25 cellular contexts compared by ENCODE assay signal in genomic region chr20:199996-200395, GRCh38. TPM values are rescaled to one million over a fixed set of nuclear protein-coding genes. Genes with fewer than 3 reads are reported as not detected.
"Had no signal": no experiment of that assay in that cellular context is flagged by ENCODE, and none has a peak within 500 bp of the region (broad histone marks: within the 10 kb centered on the region; RNA-seq: fewer than 3 reads in every experiment).

No MANE protein-coding gene starts in this region.

- H3K27me3 ChIP-seq: brain microvascular endothelial cell, colonic mucosa, tibial artery had no signal

- ATAC-seq: activated CD8-positive, alpha-beta T cell treated with anti-CD3 and anti-CD28 coated beads for 36 hours had no signal

- H3K36me3 Mint-ChIP-seq: mesothelial cell of epicardium had no signal

- H3K9me3 ChIP-seq: colonic mucosa, tibial artery had no signal

- H3K9me3 Mint-ChIP-seq: activated CD4-positive, alpha-beta T cell treated with anti-CD3 and anti-CD28 coated beads, Interleukin-2, amount 10 ng/mL, durations not matched to agents 24 days and 14 days; activated CD8-positive, alpha-beta T cell treated with anti-CD3 and anti-CD28 coated beads for 36 hours; activated naive CD4-positive, alpha-beta T cell treated with anti-CD3 and anti-CD28 coated beads for 36 hours; activated T-cell treated with anti-CD3 and anti-CD28 coated beads, Interleukin-2, amount 50 U/mL, for 24 hours had no signal

- H3K27ac ChIP-seq: brain microvascular endothelial cell, colonic mucosa, epithelial cell of prostate, tibial artery had no signal

- H3K27ac Mint-ChIP-seq: activated CD4-positive, alpha-beta T cell treated with anti-CD3 and anti-CD28 coated beads, Interleukin-2, amount 10 ng/mL, durations not matched to agents 24 days and 14 days; activated CD8-positive, alpha-beta T cell treated with anti-CD3 and anti-CD28 coated beads for 36 hours; activated naive CD4-positive, alpha-beta T cell treated with anti-CD3 and anti-CD28 coated beads for 36 hours; activated T-cell treated with anti-CD3 and anti-CD28 coated beads, Interleukin-2, amount 50 U/mL, for 24 hours; activated T-helper 2 cell treated with anti-CD3 and anti-CD28 coated beads, Interferon-gamma antibody, Interleukin-2, Interleukin-4, amounts not matched to agents 10 μg/mL and 5 μg/mL and 100 μg/mL, durations not matched to agents 14 hours and 24 hours and 36 hours; endodermal cell; mesothelial cell of epicardium; progenitor cell of endocrine pancreas had no signal

- H3K4me3 ChIP-seq: colonic mucosa, lung, tibial artery had no signal

- H3K4me3 Mint-ChIP-seq: activated CD4-positive, alpha-beta T cell treated with anti-CD3 and anti-CD28 coated beads, Interleukin-2, amount 10 ng/mL, durations not matched to agents 24 days and 14 days; activated CD8-positive, alpha-beta T cell treated with anti-CD3 and anti-CD28 coated beads for 36 hours; activated naive CD4-positive, alpha-beta T cell treated with anti-CD3 and anti-CD28 coated beads for 36 hours; activated T-cell treated with anti-CD3 and anti-CD28 coated beads, Interleukin-2, amount 50 U/mL, for 24 hours; endodermal cell; mesothelial cell of epicardium had no signal

- DNase-seq: activated CD4-positive, alpha-beta T cell treated with anti-CD3 and anti-CD28 coated beads, Interleukin-2, amount 10 ng/mL, durations not matched to agents 24 days and 14 days; activated CD8-positive, alpha-beta T cell treated with anti-CD3 and anti-CD28 coated beads for 36 hours; activated naive CD4-positive, alpha-beta T cell treated with anti-CD3 and anti-CD28 coated beads for 36 hours; activated T-cell treated with anti-CD3 and anti-CD28 coated beads, Interleukin-2, amount 50 U/mL, for 24 hours; anterior cingulate cortex; brain microvascular endothelial cell; central memory CD4-positive, alpha-beta T cell; colonic mucosa; endodermal cell; foreskin fibroblast; hypothalamus; islet precursor cell; stimulated activated CD4-positive, alpha-beta T cell treated with anti-CD3 and anti-CD28 coated beads, Interleukin-2, amount 100 ng/mL, for 24 hours; stimulated activated naive CD4-positive, alpha-beta T cell treated with Interleukin-2 at 50 U/mL for 16 hours; tibial artery had no signal

- H3K4me1 ChIP-seq: colonic mucosa, tibial artery had no signal

- H3K4me1 Mint-ChIP-seq: activated CD4-positive, alpha-beta T cell treated with anti-CD3 and anti-CD28 coated beads, Interleukin-2, amount 10 ng/mL, durations not matched to agents 24 days and 14 days; endodermal cell; mesothelial cell of epicardium had no signal

- H3K36me3 ChIP-seq: brain microvascular endothelial cell, colonic mucosa, tibial artery had no signal

RNA-seq across cellular contexts. Expression of gene DEFB128, which starts 10.5 kb away (rescaled TPM):
- total RNA-seq: activated CD4-positive, alpha-beta T cell treated with anti-CD3 and anti-CD28 coated beads, Interleukin-2, amount 10 ng/mL, durations not matched to agents 24 days and 14 days; activated CD8-positive, alpha-beta T cell treated with anti-CD3 and anti-CD28 coated beads for 36 hours; activated naive CD4-positive, alpha-beta T cell treated with anti-CD3 and anti-CD28 coated beads for 36 hours; activated T-helper 2 cell treated with anti-CD3 and anti-CD28 coated beads, Interferon-gamma antibody, Interleukin-2, Interleukin-4, amounts not matched to agents 10 μg/mL and 5 μg/mL and 100 μg/mL, durations not matched to agents 14 hours and 24 hours and 36 hours; colonic mucosa; endodermal cell; lung; mesothelial cell of epicardium; omental fat pad; progenitor cell of endocrine pancreas; skeletal muscle tissue; subcutaneous adipose tissue; urinary bladder had no signal
- polyA plus RNA-seq: lung, neural cell, urinary bladder had no signal

RNA-seq across cellular contexts. Expression of gene DEFB129, which starts 27.1 kb away (rescaled TPM):
- total RNA-seq: activated CD4-positive, alpha-beta T cell treated with anti-CD3 and anti-CD28 coated beads, Interleukin-2, amount 10 ng/mL, durations not matched to agents 24 days and 14 days; activated CD8-positive, alpha-beta T cell treated with anti-CD3 and anti-CD28 coated beads for 36 hours; activated naive CD4-positive, alpha-beta T cell treated with anti-CD3 and anti-CD28 coated beads for 36 hours; activated T-helper 2 cell treated with anti-CD3 and anti-CD28 coated beads, Interferon-gamma antibody, Interleukin-2, Interleukin-4, amounts not matched to agents 10 μg/mL and 5 μg/mL and 100 μg/mL, durations not matched to agents 14 hours and 24 hours and 36 hours; colonic mucosa; endodermal cell; lung; mesothelial cell of epicardium; omental fat pad; progenitor cell of endocrine pancreas; skeletal muscle tissue; subcutaneous adipose tissue; urinary bladder had no signal
- polyA plus RNA-seq: lung, neural cell, urinary bladder had no signal

RNA-seq across cellular contexts. Expression of gene DEFB127, which starts 42.7 kb away (rescaled TPM):
- total RNA-seq: activated CD4-positive, alpha-beta T cell treated with anti-CD3 and anti-CD28 coated beads, Interleukin-2, amount 10 ng/mL, durations not matched to agents 24 days and 14 days; activated CD8-positive, alpha-beta T cell treated with anti-CD3 and anti-CD28 coated beads for 36 hours; activated naive CD4-positive, alpha-beta T cell treated with anti-CD3 and anti-CD28 coated beads for 36 hours; activated T-helper 2 cell treated with anti-CD3 and anti-CD28 coated beads, Interferon-gamma antibody, Interleukin-2, Interleukin-4, amounts not matched to agents 10 μg/mL and 5 μg/mL and 100 μg/mL, durations not matched to agents 14 hours and 24 hours and 36 hours; colonic mucosa; endodermal cell; lung; mesothelial cell of epicardium; omental fat pad; progenitor cell of endocrine pancreas; skeletal muscle tissue; subcutaneous adipose tissue; urinary bladder had no signal
- polyA plus RNA-seq: lung, neural cell, urinary bladder had no signal

RNA-seq across cellular contexts. Expression of gene DEFB132, which starts 57.5 kb away (rescaled TPM):
- total RNA-seq: activated CD4-positive, alpha-beta T cell treated with anti-CD3 and anti-CD28 coated beads, Interleukin-2, amount 10 ng/mL, durations not matched to agents 24 days and 14 days; activated CD8-positive, alpha-beta T cell treated with anti-CD3 and anti-CD28 coated beads for 36 hours; activated naive CD4-positive, alpha-beta T cell treated with anti-CD3 and anti-CD28 coated beads for 36 hours; activated T-helper 2 cell treated with anti-CD3 and anti-CD28 coated beads, Interferon-gamma antibody, Interleukin-2, Interleukin-4, amounts not matched to agents 10 μg/mL and 5 μg/mL and 100 μg/mL, durations not matched to agents 14 hours and 24 hours and 36 hours; colonic mucosa; endodermal cell; lung; mesothelial cell of epicardium; progenitor cell of endocrine pancreas; skeletal muscle tissue; urinary bladder had no signal
- polyA plus RNA-seq: lung, neural cell had no signal

RNA-seq across cellular contexts. Expression of gene DEFB126, which starts 57.6 kb away (rescaled TPM):
- total RNA-seq: activated CD4-positive, alpha-beta T cell treated with anti-CD3 and anti-CD28 coated beads, Interleukin-2, amount 10 ng/mL, durations not matched to agents 24 days and 14 days; activated CD8-positive, alpha-beta T cell treated with anti-CD3 and anti-CD28 coated beads for 36 hours; activated naive CD4-positive, alpha-beta T cell treated with anti-CD3 and anti-CD28 coated beads for 36 hours; activated T-helper 2 cell treated with anti-CD3 and anti-CD28 coated beads, Interferon-gamma antibody, Interleukin-2, Interleukin-4, amounts not matched to agents 10 μg/mL and 5 μg/mL and 100 μg/mL, durations not matched to agents 14 hours and 24 hours and 36 hours; colonic mucosa; endodermal cell; lung; mesothelial cell of epicardium; omental fat pad; progenitor cell of endocrine pancreas; skeletal muscle tissue; subcutaneous adipose tissue; urinary bladder had no signal
- polyA plus RNA-seq: lung, neural cell, urinary bladder had no signal
